8 cellular contexts compared by ENCODE assay signal in genomic region chr4:56435001-56435747, GRCh38. TPM values are rescaled to one million over a fixed set of nuclear protein-coding genes. Genes with fewer than 3 reads are reported as not detected.
A peak's percentile ranks its signal among the peaks of the same experiment; 100 is the strongest.
DNase-seq lines count a peak whose midpoint lies in the region; ATAC-seq and TF ChIP-seq lines count a peak whose summit lies in the region.

TSS of gene PPAT (minus strand) at chr4:56435615. CDS start at chr4:56435477, 138 bp downstream.

- ATAC-seq in GM18868 (IDR thresholded peaks at IDR 0.05; ENCODE audit: unreplicated experiment) (peak; percentile 77), HG03108 (IDR thresholded peaks at IDR 0.05; ENCODE audit: unreplicated experiment) (peak; percentile 73), WTC11 (peak; percentile 89)

- H3K36me3 Mint-ChIP-seq in WTC11 = peaks cover 18% of the 10 kb centered on the region

- peak within 1 kb of the TSS; percentile 97 for H3K4me3 Mint-ChIP-seq in WTC11

- peak; percentile 69 for DNase-seq in AG04449 (ENCODE audit: low read depth, low spot score)
- peak; percentile 94 for DNase-seq in NCI-H226
- peak; percentile 98 for DNase-seq in WTC11 (ENCODE audit: low spot score)
- DNase-seq in cardiac fibroblast (ENCODE audit: low read depth in 2 of 2) = peak; percentile 98 to 99
- peak; percentile 96 for DNase-seq in iPS-NIHi7 (ENCODE audit: extremely low spot score)
- peak; percentile 99 for DNase-seq in stimulated activated CD4-positive, alpha-beta T cell treated with anti-CD3 and anti-CD28 coated beads, Interleukin-12 subunit alpha, Interleukin-12 subunit beta, amount 100 ng/mL, for 4 hours

- POLR2A ChIA-PET in AG04449 (lab: Yijun Ruan, JAX) (interaction anchor here (0.6 to 2.3 kb wide), 6 partner anchors 22 to 1208 kb away, joined by 3 to 13 read pairs (median 4); partner anchors contain the start of genes AASDH, NOA1 and SRP72), WTC11 (lab: Charles Lee) (interaction anchor here (0.5 to 4.9 kb wide), 16 partner anchors 10 to 543 kb away, joined by 3 to 87 read pairs (median 6); partner anchors contain the start of genes AASDH, CEP135, NOA1 and POLR2B)

- TF ChIP-seq CTCF in AG04449 (IDR thresholded peaks at IDR 0.05; ENCODE audit: insufficient read depth, low read length, missing control alignments) = peak; percentile 46
- TF ChIP-seq CTCF in WTC11 (IDR thresholded peaks at IDR 0.05) = no peak
- TF ChIP-seq CTCF in cardiac fibroblast (IDR thresholded peaks at IDR 0.05; ENCODE audit: low read depth, low read length) = no peak

- no peaks in the 10 kb centered on the region for H3K9me3 Mint-ChIP-seq in WTC11

- H3K27me3 Mint-ChIP-seq in WTC11 (ENCODE audit: low read depth) = no peaks in the 10 kb centered on the region; the same call in 1 of the 2 replicates

- CTCF ChIA-PET in AG04449 (lab: Yijun Ruan, JAX) = interaction anchor here (0.7 to 8.9 kb wide), 9 partner anchors 12 to 403 kb away, joined by 3 to 96 read pairs (median 3); partner anchors contain the start of genes AASDH and SRP72
- CTCF ChIA-PET in WTC11 (lab: Charles Lee) = interaction anchor here (0.9 to 2.3 kb wide), 7 partner anchors 10 to 486 kb away, joined by 3 to 16 read pairs (median 7); partner anchors contain the start of genes AASDH and CEP135

- H3K4me3 ChIP-seq in AG04449 (ENCODE audit: low read depth, low read length) (peak within 1 kb of the TSS; percentile 93), cardiac fibroblast (replicated peaks in 1 of 2; ENCODE audit: low read depth in 2 of 2, low read length in 2 of 2) (peak within 1 kb of the TSS; percentile 65 to 85)

- H3K27ac Mint-ChIP-seq in WTC11 = peak within 1 kb of the TSS; percentile 98

- peaks cover 42% of the 10 kb centered on the region for H3K4me1 Mint-ChIP-seq in WTC11

TF ChIP-seq in WTC11, 78 proteins besides CTCF, POLR2A, EP300 and RAD21 (continues in another document):
- TF ChIP-seq GRHL2 (CRISPR knock-in tag; IDR thresholded peaks at IDR 0.05; ENCODE audit: insufficient replicate concordance, severe bottlenecking) = no peak
- TF ChIP-seq SP1 (CRISPR knock-in tag; conservative IDR thresholded peaks at IDR 0.05) = peak; percentile 83
- TF ChIP-seq ZNF281 (CRISPR knock-in tag; IDR thresholded peaks at IDR 0.05) = 0 out of 2 replicates have a peak, but pooled peaks have one; percentile 21
- TF ChIP-seq ZNF232 (CRISPR knock-in tag; IDR thresholded peaks at IDR 0.05) = peak; percentile 20; the same call in 1 of the 2 replicates
- TF ChIP-seq ZBTB21 (CRISPR knock-in tag; IDR thresholded peaks at IDR 0.05; ENCODE audit: borderline replicate concordance) = peak; percentile 77; the same call in 1 of the 2 replicates
- TF ChIP-seq ZNF219 (CRISPR knock-in tag; IDR thresholded peaks at IDR 0.05; ENCODE audit: borderline replicate concordance) = no peak
- no peak for TF ChIP-seq FOXJ3 (CRISPR knock-in tag; IDR thresholded peaks at IDR 0.05; ENCODE audit: borderline replicate concordance)
- peak; percentile 11; the same call in 1 of the 2 replicates for TF ChIP-seq GABPB1 (CRISPR knock-in tag; IDR thresholded peaks at IDR 0.05)
- no peak for TF ChIP-seq ZNF138 (CRISPR knock-in tag; conservative IDR thresholded peaks at IDR 0.05)
- no peak for TF ChIP-seq ERG (CRISPR knock-in tag; IDR thresholded peaks at IDR 0.05)
- TF ChIP-seq NFE2L1 (CRISPR knock-in tag; IDR thresholded peaks at IDR 0.05) = peak; percentile 80; the same call in 1 of the 2 replicates
- no peak for TF ChIP-seq PRRX2 (CRISPR knock-in tag; IDR thresholded peaks at IDR 0.05)
- TF ChIP-seq USF2 (CRISPR knock-in tag; IDR thresholded peaks at IDR 0.05) = peak; percentile 54
- peak; percentile 66 for TF ChIP-seq FOXK1 (CRISPR knock-in tag; IDR thresholded peaks at IDR 0.05)
- TF ChIP-seq ZSCAN18 (CRISPR knock-in tag; IDR thresholded peaks at IDR 0.05) = no peak
- no peak for TF ChIP-seq CREB1 (CRISPR knock-in tag; IDR thresholded peaks at IDR 0.05)
- 0 out of 2 replicates have a peak, but pooled peaks have one; percentile 37 for TF ChIP-seq ZBTB43 (CRISPR knock-in tag; IDR thresholded peaks at IDR 0.05)
- TF ChIP-seq FOXP1 (CRISPR knock-in tag; IDR thresholded peaks at IDR 0.05; ENCODE audit: borderline replicate concordance) = 0 out of 2 replicates have a peak, but pooled peaks have one; percentile 67
- no peak for TF ChIP-seq AR (CRISPR knock-in tag; IDR thresholded peaks at IDR 0.05)
- TF ChIP-seq GTF2I (CRISPR knock-in tag; conservative IDR thresholded peaks at IDR 0.05) = no peak

RNA-seq across cellular contexts. Expression of gene PPAT, which starts in this region (rescaled TPM):
- 83.4 to 91.0 TPM (median 89.0 TPM) in 3 replicates for total RNA-seq in WTC11 (2021)

Comparison
In these comparisons a context has a peak if more than half of its experiments do, and no peak if none do; other contexts are left out.
1. Peak in every context shown above with its lines: DNase-seq, ATAC-seq and H3K4me3 ChIP-seq.